Comparison of ENCODE assay signal across 18 cellular contexts in genomic region chr20:36147707-36148106, GRCh38. TPM values are rescaled to one million over a fixed set of nuclear protein-coding genes. Genes with fewer than 3 reads are reported as not detected.
DNase-seq lines count a peak whose midpoint lies in the region; TF ChIP-seq lines count a peak whose summit lies in the region.
"Had no signal": no experiment of that assay in that cellular context is flagged by ENCODE, and none has a peak within 500 bp of the region (broad histone marks: within the 10 kb centered on the region; RNA-seq: fewer than 3 reads in every experiment).

No MANE protein-coding gene starts in this region.

- DNase-seq in NCI-H524 (lab: John Stamatoyannopoulos, UW) (peak; percentile 42 to 66), NCI-H524 treated with DMSO at 0.1 percent for 48 hours (lab: John Stamatoyannopoulos, UW) (no peak), amniotic epithelial cell (ENCODE audit: low read depth) (peak; percentile 98), fibroblast of villous mesenchyme (ENCODE audit: low read depth) (peak; percentile 93), testis (peak; percentile 41), NCI-H1694 (lab: John Stamatoyannopoulos, UW) (no peak), ascending aorta (ENCODE audit: low spot score in 2 of 2) (no peak), NCI-H748 (lab: John Stamatoyannopoulos, UW; ENCODE audit: unreplicated experiment) (no peak)
- DNase-seq: 8988T; activated naive CD4-positive, alpha-beta T cell treated with anti-CD3 and anti-CD28 coated beads, Interleukin-2, amount 10 ng/mL, durations not matched to agents 7 days and 5 days; CD4-positive, CD25-positive, alpha-beta regulatory T cell; head of caudate nucleus; MG63; NCI-H526; SHP77; stimulated activated CD4-positive, alpha-beta T cell treated with anti-CD3 and anti-CD28 coated beads, Interleukin-12 subunit alpha, Interleukin-12 subunit beta, amount 100 ng/mL, for 4 hours; thyroid gland had no signal

- TF ChIP-seq CTCF in fibroblast of villous mesenchyme (IDR thresholded peaks at IDR 0.05; ENCODE audit: insufficient read depth, low read depth, low read length) (no peak), testis (IDR thresholded peaks at IDR 0.05) (no peak), ascending aorta (IDR thresholded peaks at IDR 0.05) (no peak)

- intact Hi-C loops in testis (cut with DNase I; ENCODE audit: low total_unique reads) (no loop called here), ascending aorta (cut with DNase I) (no loop called here)

- no peaks in the 10 kb centered on the region for H3K9me3 ChIP-seq in testis
- H3K9me3 ChIP-seq in ascending aorta = no peaks in the 10 kb centered on the region
- H3K9me3 ChIP-seq: MG63, prostate gland, thyroid gland had no signal

- H3K27me3 ChIP-seq in testis (no peaks in the 10 kb centered on the region), ascending aorta (no peaks in the 10 kb centered on the region)
- H3K27me3 ChIP-seq: MG63, thyroid gland had no signal

- H3K4me1 ChIP-seq in testis (peaks cover 26% of the 10 kb centered on the region), ascending aorta (peaks cover 8 to 10% of the 10 kb centered on the region in 2 donors)
- H3K4me1 ChIP-seq: prostate gland had no signal

- no peak overlapping the region for H3K27ac ChIP-seq in testis
- H3K27ac ChIP-seq in ascending aorta = no peak overlapping the region
- H3K27ac ChIP-seq: prostate gland had no signal

- H3K4me3 ChIP-seq in fibroblast of villous mesenchyme (ENCODE audit: low read depth, low read length) = no peak overlapping the region
- no peak overlapping the region for H3K4me3 ChIP-seq in testis
- no peak overlapping the region for H3K4me3 ChIP-seq in ascending aorta
- H3K4me3 ChIP-seq: MG63, prostate gland, thyroid gland had no signal

- TF ChIP-seq POLR2A in testis (IDR thresholded peaks at IDR 0.05) = no peak

- 23 to 31% methylated on average over 2 to 3 of the region's 3 CpGs for WGBS in testis, 2 donors

- H3K36me3 ChIP-seq in testis (ENCODE audit: low read depth, missing control alignments) (no peaks in the 10 kb centered on the region), ascending aorta (no peaks in the 10 kb centered on the region)
- H3K36me3 ChIP-seq: MG63, prostate gland, thyroid gland had no signal

RNA-seq across cellular contexts. Expression of gene EPB41L1, which starts 6.8 kb away (rescaled TPM):
- total RNA-seq in fibroblast of villous mesenchyme (9.1 and 12.6 TPM in 2 replicates), testis (10 to 100 TPM; 63.7 to 65.3 TPM), ascending aorta (16.7 TPM)
- 49.8 TPM for polyA plus RNA-seq in testis (ENCODE audit: insufficient read depth, low read depth, low replicate concordance)
- polyA plus RNA-seq: CD4-positive, CD25-positive, alpha-beta regulatory T cell had no signal

Comparison
In these comparisons a context has a peak if more than half of its experiments do, and no peak if none do; other contexts are left out.
1. DNase-seq: peak in NCI-H524 (2 of 2), amniotic epithelial cell (single experiment), fibroblast of villous mesenchyme (single experiment) and testis (single experiment); none in NCI-H524 treated with DMSO at 0.1 percent for 48 hours (single experiment), NCI-H1694 (single experiment), ascending aorta (0 of 2) and NCI-H748 (single experiment).